8 cellular contexts compared by ENCODE assay signal in the genomic region with DNA sequence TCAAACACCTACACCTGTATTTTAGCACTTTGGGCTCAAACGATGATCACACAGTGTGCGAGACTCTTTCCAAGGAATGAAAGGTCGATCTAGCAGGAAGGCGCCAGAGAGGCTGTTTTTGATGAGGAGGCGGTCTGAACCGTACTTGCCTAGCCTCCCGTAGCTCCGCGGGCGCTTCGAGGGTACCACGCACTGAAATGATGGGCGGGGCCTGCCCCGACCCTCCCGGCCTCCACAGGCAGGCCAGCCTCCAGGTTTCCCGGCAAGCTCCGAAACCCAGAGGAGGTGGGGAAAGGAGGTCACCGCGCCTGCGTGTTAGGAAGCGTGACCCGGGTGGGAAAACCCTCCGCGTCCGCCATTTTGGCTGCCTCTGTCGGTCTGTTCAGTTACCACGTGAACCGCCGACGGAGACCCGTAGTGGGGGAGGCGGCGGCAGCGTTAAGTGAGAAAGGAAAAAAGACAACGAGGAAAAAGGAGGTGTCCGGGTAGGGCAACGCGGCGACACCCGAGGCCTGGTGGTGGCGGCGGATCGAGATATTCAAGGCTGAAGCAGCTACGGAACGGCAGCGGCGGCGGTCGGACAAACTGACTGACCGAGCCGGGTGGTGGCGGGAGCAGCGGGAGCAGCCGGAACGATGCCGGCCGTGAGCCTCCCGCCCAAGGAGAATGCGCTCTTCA. TPM values are rescaled to one million over a fixed set of nuclear protein-coding genes. Genes with fewer than 3 reads are reported as not detected.
A peak's percentile ranks its signal among the peaks of the same experiment; 100 is the strongest.
DNase-seq lines count a peak whose midpoint lies in the region; ATAC-seq and TF ChIP-seq lines count a peak whose summit lies in the region.

A gene (plus strand): TSS at position 363 of the 678 bp plus-strand sequence. CDS start 273 bp downstream, at position 636.

- H3K9me3 ChIP-seq in PC-9 (ENCODE audit: insufficient read depth, low read depth) (no peaks in the 10 kb centered on the region), mucosa of rectum (ENCODE audit: control insufficient read depth in 2 of 2, low read length in 2 of 2) (no peaks in the 10 kb centered on the region)

- no peaks in the 10 kb centered on the region for H3K9me2 ChIP-seq in PC-9 (ENCODE audit: insufficient read depth)

- H3K4me1 ChIP-seq in PC-9 (replicated peaks; ENCODE audit: insufficient read depth): peaks cover 24% of the 10 kb centered on the region
- peaks cover 12 to 22% of the 10 kb centered on the region in 2 donors for H3K4me1 ChIP-seq in mucosa of rectum (ENCODE audit: control insufficient read depth in 2 of 2, insufficient read depth in 2 of 2, low read length in 2 of 2)

- peak within 1 kb of the TSS; percentile 92 to 96 for H3K9ac ChIP-seq in mucosa of rectum (ENCODE audit: low read depth in 1 of 2, low read length in 2 of 2)

- POLR2A ChIA-PET in PC-9 (lab: Charles Lee; ENCODE audit: unreplicated experiment): interaction anchor here (0.6 to 0.9 kb wide), 5 partner anchors 19 to 1067 kb away, joined by 3 to 10 read pairs (median 5); a partner anchor contains a TSS

- ATAC-seq in GM21619 (IDR thresholded peaks at IDR 0.05; ENCODE audit: unreplicated experiment): peak; percentile 84

- no TSS peak for BruUV-seq in PC-9 (replicated peaks; lab: Mats Ljungman, UMichigan)

- H3K36me3 ChIP-seq in PC-9 (ENCODE audit: low read depth): peaks cover 7% of the 10 kb centered on the region; the same call in 1 of the 2 replicates
- H3K36me3 ChIP-seq in mucosa of rectum (ENCODE audit: control insufficient read depth in 2 of 2, insufficient read depth in 2 of 2, low read length in 2 of 2): peaks cover 0 to 2% of the 10 kb centered on the region in 2 donors

- H3K27me3 ChIP-seq in PC-9 (ENCODE audit: insufficient read depth, low read depth) (no peaks in the 10 kb centered on the region), mucosa of rectum (ENCODE audit: control insufficient read depth in 2 of 2, insufficient read depth in 2 of 2, low read length in 2 of 2) (no peaks in the 10 kb centered on the region)

- peak within 1 kb of the TSS; percentile 91 for H3K4me3 ChIP-seq in Jurkat, Clone E6-1 (ENCODE audit: low read length)
- H3K4me3 ChIP-seq in PC-9 (peak within 1 kb of the TSS; percentile 74), epithelial cell of proximal tubule (ENCODE audit: low read depth, low read length) (peak within 1 kb of the TSS; percentile 86), mucosa of rectum (ENCODE audit: low read length in 2 of 2) (peak within 1 kb of the TSS; percentile 84 to 99)

- peak within 1 kb of the TSS; percentile 95 for H3K4me2 ChIP-seq in PC-9

- peak within 1 kb of the TSS; percentile 83 for H3K27ac ChIP-seq in PC-9
- H3K27ac ChIP-seq in mucosa of rectum (ENCODE audit: low read depth in 2 of 2, low read length in 2 of 2): peak within 1 kb of the TSS; percentile 93 to 98

- DNase-seq in DMS153 (lab: John Stamatoyannopoulos, UW) (peak; percentile 98), PC-9 (peak; percentile 87 to 97), epithelial cell of proximal tubule (ENCODE audit: low read depth) (peak; percentile 72)
- DNase-seq in Jurkat, Clone E6-1 (ENCODE audit: low read depth, low spot score): peak; percentile 98
- DNase-seq in activated T-cell treated with anti-CD3 and anti-CD28 coated beads, Interleukin-2, amount 50 U/mL, for 1 hour: peak; percentile 96
- peak; percentile 98 for DNase-seq in stimulated activated CD8-positive, alpha-beta memory T cell treated with anti-CD3 and anti-CD28 coated beads, Interleukin-4, amount 100 ng/mL, for 48 hours

- peaks cover 37% of the 10 kb centered on the region for H3F3A ChIP-seq in PC-9 (ENCODE audit: insufficient read depth, low read depth)

- peak within 1 kb of the TSS; percentile 92 for H2AFZ ChIP-seq in PC-9

- no peak for TF ChIP-seq CTCF in PC-9 (conservative IDR thresholded peaks at IDR 0.05)
- no peak for TF ChIP-seq CTCF in epithelial cell of proximal tubule (conservative IDR thresholded peaks at IDR 0.05; ENCODE audit: low read depth, low read length)

- H4K20me1 ChIP-seq in PC-9 (ENCODE audit: insufficient read depth): peaks cover 36% of the 10 kb centered on the region

- intact Hi-C loops in PC-9 (cut with micrococcal nuclease; ENCODE audit: unreplicated experiment): loop anchor here (1.0 to 10.0 kb wide), 4 partner anchors 124 to 354 kb away; a partner anchor contains a TSS

- H3K79me2 ChIP-seq in PC-9 (ENCODE audit: low read depth): peaks cover 66% of the 10 kb centered on the region

- CTCF ChIA-PET in PC-9 (lab: Charles Lee): interaction anchor here (0.8 kb wide), 1 partner anchor 200 kb away, joined by 5 read pairs; no protein-coding TSS in a partner anchor

RNA-seq across cellular contexts. Expression of the gene that starts here (rescaled TPM):
- polyA plus RNA-seq in Jurkat, Clone E6-1 (2012; ENCODE audit: insufficient read depth, insufficient read length): 31.5 TPM
- total RNA-seq in PC-9 (2021): 43.8 and 51.7 TPM in 2 replicates
- 33.7 and 46.7 TPM in 2 replicates for total RNA-seq in epithelial cell of proximal tubule

Comparison
In these comparisons a context has a peak if more than half of its experiments do, and no peak if none do; other contexts are left out.
1. Peak in every context shown above with its lines: DNase-seq, ATAC-seq, H3K4me3 ChIP-seq and H3K27ac ChIP-seq.